In genomic region chr12:77122236-77122635, GRCh38 we compare ENCODE assay signal across 11 cellular contexts. TPM values are rescaled to one million over a fixed set of nuclear protein-coding genes. Genes with fewer than 3 reads are reported as not detected.
DNase-seq lines count a peak whose midpoint lies in the region; ATAC-seq and TF ChIP-seq lines count a peak whose summit lies in the region.
"Had no signal": no experiment of that assay in that cellular context is flagged by ENCODE, and none has a peak within 500 bp of the region (broad histone marks: within the 10 kb centered on the region; RNA-seq: fewer than 3 reads in every experiment).

No MANE protein-coding gene starts in this region.

- H3K27ac ChIP-seq in hepatocyte (peak overlapping the region; percentile 56), adrenal gland (no peak overlapping the region)
- H3K27ac ChIP-seq: body of pancreas had no signal

- TF ChIP-seq CTCF in astrocyte of the cerebellum (IDR thresholded peaks at IDR 0.05; ENCODE audit: low read depth, low read length, missing control alignments) (no peak), hepatocyte (IDR thresholded peaks at IDR 0.05; ENCODE audit: poor library complexity) (no peak), adrenal gland (IDR thresholded peaks at IDR 0.05) (no peak)

- intact Hi-C loops in adrenal gland (cut with DNase I): no loop called here

- no peaks in the 10 kb centered on the region for H3K9me3 ChIP-seq in hepatocyte (ENCODE audit: low read depth)
- no peaks in the 10 kb centered on the region for H3K9me3 ChIP-seq in adrenal gland (replicated peaks in 1 of 3)
- H3K9me3 ChIP-seq: body of pancreas had no signal

- H3K4me3 ChIP-seq in astrocyte of the cerebellum (ENCODE audit: low read depth, low read length) (no peak overlapping the region), hepatocyte (no peak overlapping the region), adrenal gland (no peak overlapping the region)
- H3K4me3 ChIP-seq: body of pancreas had no signal

- H4K20me1 ChIP-seq in hepatocyte (ENCODE audit: insufficient read depth, poor library complexity, severe bottlenecking): no peaks in the 10 kb centered on the region

- H3K27me3 ChIP-seq in hepatocyte (peaks cover 2% of the 10 kb centered on the region), adrenal gland (no peaks in the 10 kb centered on the region)
- H3K27me3 ChIP-seq: body of pancreas had no signal

- WGBS in hepatocyte (ENCODE audit: low lambda C conversion rate, missing lambda C conversion rate): 56% methylated on average over 4 of the region's 4 CpGs
- 56 to 64% (median 58%) methylated on average over 4 of the region's 4 CpGs for WGBS in adrenal gland, 4 donors

- H3K36me3 ChIP-seq in hepatocyte (replicated peaks; ENCODE audit: insufficient read depth, low read depth) (no peaks in the 10 kb centered on the region), adrenal gland (replicated peaks in 1 of 2) (no peaks in the 10 kb centered on the region)

- no peak overlapping the region for H3K4me2 ChIP-seq in hepatocyte

- H3K4me1 ChIP-seq in hepatocyte (ENCODE audit: insufficient read depth): no peaks in the 10 kb centered on the region
- no peaks in the 10 kb centered on the region for H3K4me1 ChIP-seq in adrenal gland (replicated peaks in 1 of 2)
- H3K4me1 ChIP-seq: body of pancreas had no signal

- H3K79me2 ChIP-seq in hepatocyte: no peaks in the 10 kb centered on the region

- H3K9me2 ChIP-seq in hepatocyte (replicated peaks; ENCODE audit: insufficient read depth): no peaks in the 10 kb centered on the region

- in situ Hi-C loops in ACHN (cut with HindIII; ENCODE audit: low pct_ligation_motif_present, low pct_unique_long_range_greater_than_20kb, low sequenced_read_pairs) (no loop called here), astrocyte of the cerebellum (cut with HindIII; ENCODE audit: low sequenced_read_pairs) (no loop called here)

- H2AFZ ChIP-seq in hepatocyte: no peak overlapping the region

- ATAC-seq in GM19324 (IDR thresholded peaks at IDR 0.05; ENCODE audit: low FRiP score, unreplicated experiment): no peak
- ATAC-seq: body of pancreas; CD8-positive, alpha-beta T cell had no signal

- peak; percentile 95 for DNase-seq in ACHN
- peak; percentile 43 for DNase-seq in HK-2 (ENCODE audit: unreplicated experiment)
- peak; percentile 78 for DNase-seq in astrocyte of the cerebellum (ENCODE audit: low read depth)
- peak; percentile 30 for DNase-seq in hepatocyte (ENCODE audit: low spot score)
- DNase-seq in adrenal gland: no peak
- no peak for DNase-seq in NCI-H526 (lab: John Stamatoyannopoulos, UW)
- DNase-seq in NCI-H1930 (lab: John Stamatoyannopoulos, UW): no peak
- DNase-seq: CD8-positive, alpha-beta T cell; naive B cell had no signal

- no peak for TF ChIP-seq POLR2A in adrenal gland (IDR thresholded peaks at IDR 0.05)

RNA-seq across cellular contexts. Expression of gene E2F7, which starts 56.9 kb away (rescaled TPM):
- total RNA-seq in hepatocyte (3.5 TPM in 2 replicates), adrenal gland (under 1 TPM in 6 of 8 donors, not detected in 2; 0.11 to 0.43 (median 0.30) TPM)
- polyA plus RNA-seq in hepatocyte (2.0 and 3.9 TPM in 2 replicates), adrenal gland (under 1 TPM in 2 of 3 donors, not detected in 1; 0.07 to 0.20 TPM)
- total RNA-seq: body of pancreas had no signal

Comparison
In these comparisons a context has a peak if more than half of its experiments do, and no peak if none do; other contexts are left out.
1. DNase-seq: peak in ACHN (single experiment), HK-2 (single experiment), astrocyte of the cerebellum (single experiment) and hepatocyte (single experiment); none in adrenal gland (0 of 7), NCI-H526 (0 of 2) and NCI-H1930 (0 of 2).